21 cellular contexts compared by ENCODE assay signal in genomic region chr2:84729224-84729623, GRCh38.
"Had no signal": no experiment of that assay in that cellular context is flagged by ENCODE, and none has a peak within 500 bp of the region (broad histone marks: within the 10 kb centered on the region; RNA-seq: fewer than 3 reads in every experiment).

No MANE protein-coding gene starts in this region.

- H3K27me3 Mint-ChIP-seq: progenitor cell of endocrine pancreas; stimulated activated naive CD8-positive, alpha-beta T cell treated with anti-CD3 and anti-CD28 coated beads, Interleukin-15, Interleukin-2, amounts not matched to agents 100 ng/mL and 50 ng/mL, for 24 hours; type B pancreatic cell had no signal

- H3K27me3 ChIP-seq: ovary, right atrium auricular region, right lobe of liver, tibial nerve, uterus had no signal

- H3K36me3 ChIP-seq: lower lobe of right lung, ovary, right atrium auricular region, right lobe of liver, tibial nerve, uterus had no signal

- H3K27ac ChIP-seq: lower lobe of right lung, ovary, right atrium auricular region, right lobe of liver, tibial nerve, uterus had no signal

- ATAC-seq: left ventricle myocardium superior; lower lobe of right lung; natural killer cell; stimulated activated naive B cell treated with anti-CD40 and anti-IgM and Interleukin-4, amounts not matched to agents 10 μg/mL and 1 μg/mL and 100 μg/mL, for 72 hours had no signal

- H3K27ac Mint-ChIP-seq: immature natural killer cell; natural killer cell; progenitor cell of endocrine pancreas; stimulated activated naive CD8-positive, alpha-beta T cell treated with anti-CD3 and anti-CD28 coated beads, Interleukin-15, Interleukin-2, amounts not matched to agents 100 ng/mL and 50 ng/mL, for 24 hours; type B pancreatic cell had no signal

- H3K4me3 Mint-ChIP-seq: immature natural killer cell; natural killer cell; stimulated activated naive B cell treated with anti-CD40 and anti-IgM and Interleukin-4, amounts not matched to agents 10 μg/mL and 1 μg/mL and 100 μg/mL, for 72 hours; stimulated activated naive CD8-positive, alpha-beta T cell treated with anti-CD3 and anti-CD28 coated beads, Interleukin-15, Interleukin-2, amounts not matched to agents 100 ng/mL and 50 ng/mL, for 24 hours; type B pancreatic cell had no signal

- H3K9me3 Mint-ChIP-seq: immature natural killer cell, natural killer cell, type B pancreatic cell had no signal

- H3K36me3 Mint-ChIP-seq: natural killer cell; stimulated activated naive B cell treated with anti-CD40 and anti-IgM and Interleukin-4, amounts not matched to agents 10 μg/mL and 1 μg/mL and 100 μg/mL, for 72 hours; type B pancreatic cell had no signal

- H3K9me3 ChIP-seq: lower lobe of right lung, ovary, right atrium auricular region, right lobe of liver, tibial nerve, uterus had no signal

- H3K4me1 ChIP-seq: lower lobe of right lung, right atrium auricular region, tibial nerve, uterus had no signal

- DNase-seq: hippocampal formation; immature natural killer cell; kidney; left ventricle myocardium superior; lower lobe of right lung; mammary epithelial cell; mesenchymal stem cell; natural killer cell; ovary; right lobe of liver; stimulated activated CD4-positive, alpha-beta T cell treated with anti-CD3 and anti-CD28 coated beads, Interleukin-2, amount 100 ng/mL, for 24 hours; stimulated activated CD4-positive, alpha-beta T cell treated with anti-CD3 and anti-CD28 coated beads, Interleukin-4, amount 100 ng/mL, for 1 hour; stimulated activated naive B cell treated with anti-CD40 and anti-IgM and Interleukin-4, amounts not matched to agents 10 μg/mL and 1 μg/mL and 100 μg/mL, for 72 hours; substantia nigra; uterus had no signal

- H3K4me3 ChIP-seq: lower lobe of right lung, ovary, right atrium auricular region, right lobe of liver, smooth muscle cell, tibial nerve, uterus had no signal
